8 cellular contexts compared by ENCODE assay signal in genomic region chr2:226836548-226836885, GRCh38. TPM values are rescaled to one million over a fixed set of nuclear protein-coding genes. Genes with fewer than 3 reads are reported as not detected.
A peak's percentile ranks its signal among the peaks of the same experiment; 100 is the strongest.
DNase-seq lines count a peak whose midpoint lies in the region; ATAC-seq and TF ChIP-seq lines count a peak whose summit lies in the region.

No MANE protein-coding gene starts in this region.

- H3K4me3 Mint-ChIP-seq in natural killer cell treated with Interleukin-12 subunit alpha and Interleukin-12 subunit beta and Interleukin-15 and Interleukin-18, amount 100 ng/mL, for 72 hours, result peak overlapping the region; percentile 89

- no peak for TF ChIP-seq CTCF in coronary artery (IDR thresholded peaks at IDR 0.05)

- H3K36me3 Mint-ChIP-seq in natural killer cell treated with Interleukin-12 subunit alpha and Interleukin-12 subunit beta and Interleukin-15 and Interleukin-18, amount 100 ng/mL, for 72 hours, result peaks cover 9% of the 10 kb centered on the region

- H3K27ac ChIP-seq in coronary artery, result peak overlapping the region; percentile 98 to 99

- peak overlapping the region; percentile 93 for H3K4me3 ChIP-seq in Jurkat, Clone E6-1 (ENCODE audit: low read length)
- H3K4me3 ChIP-seq in coronary artery, result peak overlapping the region; percentile 88

- H3K4me1 Mint-ChIP-seq in natural killer cell treated with Interleukin-12 subunit alpha and Interleukin-12 subunit beta and Interleukin-15 and Interleukin-18, amount 100 ng/mL, for 72 hours (ENCODE audit: low read depth in 2 of 2), result peaks cover 27 to 30% of the 10 kb centered on the region in 2 donors

- peak; percentile 17 for ATAC-seq in GM19395 (IDR thresholded peaks at IDR 0.05; ENCODE audit: unreplicated experiment)
- peak in 1 of 2 donors; percentile 28 for ATAC-seq in natural killer cell treated with Interleukin-12 subunit alpha and Interleukin-12 subunit beta and Interleukin-15 and Interleukin-18, amount 100 ng/mL, for 72 hours

- peak overlapping the region; percentile 97 for H3K27ac Mint-ChIP-seq in natural killer cell treated with Interleukin-12 subunit alpha and Interleukin-12 subunit beta and Interleukin-15 and Interleukin-18, amount 100 ng/mL, for 72 hours

- no peaks in the 10 kb centered on the region for H3K9me3 Mint-ChIP-seq in natural killer cell treated with Interleukin-12 subunit alpha and Interleukin-12 subunit beta and Interleukin-15 and Interleukin-18, amount 100 ng/mL, for 72 hours

- no peaks in the 10 kb centered on the region for H3K27me3 Mint-ChIP-seq in natural killer cell treated with Interleukin-12 subunit alpha and Interleukin-12 subunit beta and Interleukin-15 and Interleukin-18, amount 100 ng/mL, for 72 hours

- DNase-seq in AG08396 (ENCODE audit: low spot score) (peak; percentile 16), coronary artery (ENCODE audit: low spot score) (no peak), C1 segment of cervical spinal cord (lab: John Stamatoyannopoulos, UW) (no peak), SW480 (ENCODE audit: low spot score) (no peak), NCI-H2196 treated with DMSO at 0.1 percent for 48 hours (lab: John Stamatoyannopoulos, UW; ENCODE audit: unreplicated experiment) (no peak)
- no peak for DNase-seq in Jurkat, Clone E6-1 (ENCODE audit: low read depth, low spot score)
- no peak for DNase-seq in natural killer cell treated with Interleukin-12 subunit alpha and Interleukin-12 subunit beta and Interleukin-15 and Interleukin-18, amount 100 ng/mL, for 72 hours (ENCODE audit: low spot score)

RNA-seq across cellular contexts. Expression of gene RHBDD1, which starts 0.7 kb away (rescaled TPM):
- 24.1 TPM for polyA plus RNA-seq in Jurkat, Clone E6-1 (2012; ENCODE audit: insufficient read depth, insufficient read length)
- total RNA-seq in natural killer cell treated with Interleukin-12 subunit alpha and Interleukin-12 subunit beta and Interleukin-15 and Interleukin-18, amount 100 ng/mL, for 72 hours, result 10 to 100 TPM; 40.1 to 43.3 TPM

RNA-seq across cellular contexts. Expression of gene IRS1, which starts 36.9 kb away (rescaled TPM):
- 6.7 TPM for polyA plus RNA-seq in Jurkat, Clone E6-1 (2012; ENCODE audit: insufficient read depth, insufficient read length)
- total RNA-seq in natural killer cell treated with Interleukin-12 subunit alpha and Interleukin-12 subunit beta and Interleukin-15 and Interleukin-18, amount 100 ng/mL, for 72 hours, result under 1 TPM; 0.21 to 0.39 TPM
